Comparison of ENCODE assay signal across 1 cellular context in the genomic region with DNA sequence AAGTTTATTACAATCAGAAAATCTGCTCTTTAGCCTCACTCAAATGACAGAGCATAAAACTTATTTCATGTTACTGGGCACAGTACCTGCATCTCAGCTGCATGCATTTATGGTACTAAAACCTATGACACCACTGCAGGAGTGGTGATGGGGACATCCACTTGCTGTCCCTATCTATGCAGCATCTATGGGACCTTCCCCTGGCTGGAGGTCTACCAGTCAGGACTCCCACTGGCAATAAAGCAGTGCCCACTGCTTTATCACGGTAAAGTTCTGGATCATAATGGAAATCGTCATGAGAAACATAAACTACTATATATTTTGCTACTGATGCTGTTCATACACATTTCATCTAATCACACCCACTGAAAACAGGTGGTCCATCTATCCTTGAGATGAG.
TF ChIP-seq lines count a peak whose summit lies in the region.

No MANE protein-coding gene starts in this region.

TF ChIP-seq in SK-N-SH treated with all-trans-retinoic acid at 6 μM for 48 hours, 23 proteins besides CTCF, POLR2A, EP300 and RAD21 (continued from another document):
- TF ChIP-seq, protein P1, sequence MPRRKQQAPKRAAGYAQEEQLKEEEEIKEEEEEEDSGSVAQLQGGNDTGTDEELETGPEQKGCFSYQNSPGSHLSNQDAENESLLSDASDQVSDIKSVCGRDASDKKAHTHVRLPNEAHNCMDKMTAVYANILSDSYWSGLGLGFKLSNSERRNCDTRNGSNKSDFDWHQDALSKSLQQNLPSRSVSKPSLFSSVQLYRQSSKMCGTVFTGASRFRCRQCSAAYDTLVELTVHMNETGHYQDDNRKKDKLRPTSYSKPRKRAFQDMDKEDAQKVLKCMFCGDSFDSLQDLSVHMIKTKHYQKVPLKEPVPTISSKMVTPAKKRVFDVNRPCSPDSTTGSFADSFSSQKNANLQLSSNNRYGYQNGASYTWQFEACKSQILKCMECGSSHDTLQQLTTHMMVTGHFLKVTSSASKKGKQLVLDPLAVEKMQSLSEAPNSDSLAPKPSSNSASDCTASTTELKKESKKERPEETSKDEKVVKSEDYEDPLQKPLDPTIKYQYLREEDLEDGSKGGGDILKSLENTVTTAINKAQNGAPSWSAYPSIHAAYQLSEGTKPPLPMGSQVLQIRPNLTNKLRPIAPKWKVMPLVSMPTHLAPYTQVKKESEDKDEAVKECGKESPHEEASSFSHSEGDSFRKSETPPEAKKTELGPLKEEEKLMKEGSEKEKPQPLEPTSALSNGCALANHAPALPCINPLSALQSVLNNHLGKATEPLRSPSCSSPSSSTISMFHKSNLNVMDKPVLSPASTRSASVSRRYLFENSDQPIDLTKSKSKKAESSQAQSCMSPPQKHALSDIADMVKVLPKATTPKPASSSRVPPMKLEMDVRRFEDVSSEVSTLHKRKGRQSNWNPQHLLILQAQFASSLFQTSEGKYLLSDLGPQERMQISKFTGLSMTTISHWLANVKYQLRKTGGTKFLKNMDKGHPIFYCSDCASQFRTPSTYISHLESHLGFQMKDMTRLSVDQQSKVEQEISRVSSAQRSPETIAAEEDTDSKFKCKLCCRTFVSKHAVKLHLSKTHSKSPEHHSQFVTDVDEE (CRISPR knock-in tag; IDR thresholded peaks at IDR 0.05) = no peak
- TF ChIP-seq SNAI2 (CRISPR knock-in tag; IDR thresholded peaks at IDR 0.05) (no peak), ESRRG (CRISPR knock-in tag; IDR thresholded peaks at IDR 0.05) (no peak), CSDC2 (CRISPR knock-in tag; IDR thresholded peaks at IDR 0.05) (no peak), ZNF70 (CRISPR knock-in tag; IDR thresholded peaks at IDR 0.05) (no peak), ZFP30 (CRISPR knock-in tag; IDR thresholded peaks at IDR 0.05) (no peak), BACH2 (CRISPR knock-in tag; IDR thresholded peaks at IDR 0.05; ENCODE audit: borderline replicate concordance) (no peak), RARB (CRISPR knock-in tag; IDR thresholded peaks at IDR 0.05) (no peak), ARNTL (CRISPR knock-in tag; IDR thresholded peaks at IDR 0.05; ENCODE audit: borderline replicate concordance, low read depth) (no peak), PPARA (CRISPR knock-in tag; IDR thresholded peaks at IDR 0.05; ENCODE audit: borderline replicate concordance) (no peak)
- TF ChIP-seq, protein P2, sequence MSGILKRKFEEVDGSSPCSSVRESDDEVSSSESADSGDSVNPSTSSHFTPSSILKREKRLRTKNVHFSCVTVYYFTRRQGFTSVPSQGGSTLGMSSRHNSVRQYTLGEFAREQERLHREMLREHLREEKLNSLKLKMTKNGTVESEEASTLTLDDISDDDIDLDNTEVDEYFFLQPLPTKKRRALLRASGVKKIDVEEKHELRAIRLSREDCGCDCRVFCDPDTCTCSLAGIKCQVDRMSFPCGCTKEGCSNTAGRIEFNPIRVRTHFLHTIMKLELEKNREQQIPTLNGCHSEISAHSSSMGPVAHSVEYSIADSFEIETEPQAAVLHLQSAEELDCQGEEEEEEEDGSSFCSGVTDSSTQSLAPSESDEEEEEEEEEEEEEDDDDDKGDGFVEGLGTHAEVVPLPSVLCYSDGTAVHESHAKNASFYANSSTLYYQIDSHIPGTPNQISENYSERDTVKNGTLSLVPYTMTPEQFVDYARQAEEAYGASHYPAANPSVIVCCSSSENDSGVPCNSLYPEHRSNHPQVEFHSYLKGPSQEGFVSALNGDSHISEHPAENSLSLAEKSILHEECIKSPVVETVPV (CRISPR knock-in tag; IDR thresholded peaks at IDR 0.05) = no peak
- TF ChIP-seq, protein P3, sequence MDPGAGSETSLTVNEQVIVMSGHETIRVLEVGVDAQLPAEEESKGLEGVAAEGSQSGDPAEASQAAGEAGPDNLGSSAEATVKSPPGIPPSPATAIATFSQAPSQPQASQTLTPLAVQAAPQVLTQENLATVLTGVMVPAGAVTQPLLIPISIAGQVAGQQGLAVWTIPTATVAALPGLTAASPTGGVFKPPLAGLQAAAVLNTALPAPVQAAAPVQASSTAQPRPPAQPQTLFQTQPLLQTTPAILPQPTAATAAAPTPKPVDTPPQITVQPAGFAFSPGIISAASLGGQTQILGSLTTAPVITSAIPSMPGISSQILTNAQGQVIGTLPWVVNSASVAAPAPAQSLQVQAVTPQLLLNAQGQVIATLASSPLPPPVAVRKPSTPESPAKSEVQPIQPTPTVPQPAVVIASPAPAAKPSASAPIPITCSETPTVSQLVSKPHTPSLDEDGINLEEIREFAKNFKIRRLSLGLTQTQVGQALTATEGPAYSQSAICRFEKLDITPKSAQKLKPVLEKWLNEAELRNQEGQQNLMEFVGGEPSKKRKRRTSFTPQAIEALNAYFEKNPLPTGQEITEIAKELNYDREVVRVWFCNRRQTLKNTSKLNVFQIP (CRISPR knock-in tag; IDR thresholded peaks at IDR 0.05; ENCODE audit: borderline replicate concordance, low read depth) = no peak
TF ChIP-seq in SK-N-SH treated with all-trans-retinoic acid at 6 μM for 48 hours: peak in this region for 0.
